In genomic region chr5:21212026-21212425, GRCh38 we compare ENCODE assay signal across 30 cellular contexts.
"Had no signal": no experiment of that assay in that cellular context is flagged by ENCODE, and none has a peak within 500 bp of the region (broad histone marks: within the 10 kb centered on the region; RNA-seq: fewer than 3 reads in every experiment).

No MANE protein-coding gene starts in this region.

- H3K27me3 ChIP-seq: esophagus squamous epithelium, foreskin keratinocyte, gastroesophageal sphincter, heart left ventricle, hepatocyte, neutrophil, suprapubic skin, transverse colon, upper lobe of right lung, vagina had no signal

- ATAC-seq: effector memory CD8-positive, alpha-beta T cell; foreskin keratinocyte; gastroesophageal sphincter; heart left ventricle; left lobe of liver; mucosa of descending colon; naive thymus-derived CD4-positive, alpha-beta T cell; sciatic nerve; stimulated activated naive CD8-positive, alpha-beta T cell treated with anti-CD3 and anti-CD28 coated beads, Interleukin-15, amount 100 ng/mL, for 72 hours; upper lobe of right lung had no signal

- H2AFZ ChIP-seq: hepatocyte, parathyroid adenoma had no signal

- H3K4me1 ChIP-seq: esophagus squamous epithelium, foreskin keratinocyte, gastroesophageal sphincter, heart left ventricle, parathyroid adenoma, suprapubic skin, transverse colon, upper lobe of right lung, vagina had no signal

- H3K9me3 ChIP-seq: esophagus squamous epithelium, gastroesophageal sphincter, heart left ventricle, neutrophil, suprapubic skin, transverse colon, upper lobe of right lung, vagina had no signal

- H3K9me3 Mint-ChIP-seq: mesothelial cell of epicardium had no signal

- H3K4me2 ChIP-seq: hepatocyte, smooth muscle cell had no signal

- H3K36me3 ChIP-seq: esophagus squamous epithelium, gastroesophageal sphincter, heart left ventricle, neutrophil, suprapubic skin, transverse colon, upper lobe of right lung, vagina had no signal

- H3K79me2 ChIP-seq: hepatocyte, parathyroid adenoma had no signal

- H3K9ac ChIP-seq: parathyroid adenoma had no signal

- DNase-seq: cortex of kidney; effector memory CD8-positive, alpha-beta T cell; erythroblast; esophagus squamous epithelium; foreskin keratinocyte; heart left ventricle; kidney; mesenchymal stem cell; mucosa of descending colon; naive thymus-derived CD4-positive, alpha-beta T cell; stimulated activated CD4-positive, alpha-beta T cell treated with anti-CD3 and anti-CD28 coated beads, Interleukin-12 subunit alpha, Interleukin-12 subunit beta, amount 100 ng/mL, for 4 hours; stimulated activated CD4-positive, alpha-beta T cell treated with anti-CD3 and anti-CD28 coated beads, Interleukin-1b, Interleukin-23, amount 100 ng/mL, for 48 hours; stimulated activated CD4-positive, alpha-beta T cell treated with anti-CD3 and anti-CD28 coated beads, Interleukin-4, amount 100 ng/mL, for 1 hour; stimulated activated CD8-positive, alpha-beta memory T cell treated with anti-CD3 and anti-CD28 coated beads, Interleukin-4, amount 100 ng/mL, for 48 hours; stimulated activated naive CD4-positive, alpha-beta T cell; stimulated activated naive CD8-positive, alpha-beta T cell treated with anti-CD3 and anti-CD28 coated beads, Interleukin-15, amount 100 ng/mL, for 72 hours; transverse colon; upper lobe of right lung had no signal

- H3K4me3 ChIP-seq: esophagus squamous epithelium, gastroesophageal sphincter, heart left ventricle, hepatocyte, mucosa of descending colon, smooth muscle cell, suprapubic skin, transverse colon, upper lobe of right lung, vagina had no signal

- H3K4me1 Mint-ChIP-seq: mesothelial cell of epicardium; naive thymus-derived CD4-positive, alpha-beta T cell; stimulated activated naive CD8-positive, alpha-beta T cell treated with anti-CD3 and anti-CD28 coated beads, Interleukin-15, amount 100 ng/mL, for 72 hours had no signal

- H3K36me3 Mint-ChIP-seq: mesothelial cell of epicardium; naive thymus-derived CD4-positive, alpha-beta T cell had no signal

- H3K4me3 Mint-ChIP-seq: effector memory CD8-positive, alpha-beta T cell; mesothelial cell of epicardium; naive thymus-derived CD4-positive, alpha-beta T cell; stimulated activated naive CD8-positive, alpha-beta T cell treated with anti-CD3 and anti-CD28 coated beads, Interleukin-15, amount 100 ng/mL, for 72 hours had no signal

- FAIRE-seq: endometrium had no signal

- H3K27ac Mint-ChIP-seq: effector memory CD8-positive, alpha-beta T cell; mesothelial cell of epicardium; naive thymus-derived CD4-positive, alpha-beta T cell; progenitor cell of endocrine pancreas; stimulated activated naive CD8-positive, alpha-beta T cell treated with anti-CD3 and anti-CD28 coated beads, Interleukin-15, amount 100 ng/mL, for 72 hours had no signal

- H3K27ac ChIP-seq: esophagus squamous epithelium, foreskin keratinocyte, gastroesophageal sphincter, heart left ventricle, hepatocyte, neutrophil, parathyroid adenoma, suprapubic skin, transverse colon, upper lobe of right lung, vagina had no signal

- H3K27me3 Mint-ChIP-seq: effector memory CD8-positive, alpha-beta T cell; naive thymus-derived CD4-positive, alpha-beta T cell; progenitor cell of endocrine pancreas; stimulated activated naive CD8-positive, alpha-beta T cell treated with anti-CD3 and anti-CD28 coated beads, Interleukin-15, amount 100 ng/mL, for 72 hours had no signal
